ENCODE assay signal across 9 cellular contexts in genomic region chr20:17687800-17688199, GRCh38. TPM values are rescaled to one million over a fixed set of nuclear protein-coding genes. Genes with fewer than 3 reads are reported as not detected.
"Had no signal": no experiment of that assay in that cellular context is flagged by ENCODE, and none has a peak within 500 bp of the region (broad histone marks: within the 10 kb centered on the region; RNA-seq: fewer than 3 reads in every experiment).

No MANE protein-coding gene starts in this region.

- DNase-seq: H9, HCEC 1CT, KG1 had no signal

- H3K4me2 ChIP-seq: GM23338 had no signal

- H2AFZ ChIP-seq: GM23338 had no signal

- H3K4me3 ChIP-seq: GM23338, K562 had no signal

- H3K27ac Mint-ChIP-seq: GM23338, H9 had no signal

- ATAC-seq: GM23338, K562 had no signal

- FAIRE-seq: H1, H54, HTR-8/SVneo, K562 had no signal

- H3K4me3 Mint-ChIP-seq: GM23338, H9 had no signal

RNA-seq across cellular contexts. Expression of gene BANF2, which starts 12.0 kb away (rescaled TPM):
- total RNA-seq: GM23338, H1, H9, HT-29, K562 had no signal
- polyA plus RNA-seq: GM23338, H1, K562 had no signal
